1 cellular context compared by ENCODE assay signal in the genomic region with DNA sequence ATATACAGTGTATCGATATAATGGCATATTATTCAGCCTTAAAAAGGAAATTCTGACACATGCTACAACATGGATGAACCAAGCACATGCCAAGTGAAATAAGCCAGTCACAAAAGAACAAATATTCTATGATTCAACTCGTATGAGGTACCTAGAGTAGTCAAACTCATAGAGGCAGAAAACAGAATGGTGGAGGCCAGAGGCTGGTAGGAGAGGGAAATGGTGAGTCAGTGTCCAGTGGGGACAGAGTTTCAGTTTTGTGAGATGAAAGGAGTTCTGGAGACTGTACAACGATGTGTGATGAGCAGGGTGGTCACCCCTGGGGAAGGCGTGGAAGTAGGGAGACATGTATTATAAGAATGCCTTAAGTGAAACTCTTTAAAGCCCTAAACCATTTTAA.
TF ChIP-seq lines count a peak whose summit lies in the region.

No MANE protein-coding gene starts in this region.

TF ChIP-seq in IMR-90, 13 proteins besides CTCF, POLR2A, EP300 and RAD21:
- no peak for TF ChIP-seq SMC3 (IDR thresholded peaks at IDR 0.05; ENCODE audit: low read depth, low read length)
- TF ChIP-seq FOS (IDR thresholded peaks at IDR 0.05; ENCODE audit: low read depth, low read length), result no peak
- no peak for TF ChIP-seq MAZ (IDR thresholded peaks at IDR 0.05; ENCODE audit: borderline replicate concordance, low read depth, low read length)
- no peak for TF ChIP-seq MAFK (IDR thresholded peaks at IDR 0.05; ENCODE audit: low read depth, low read length)
- no peak for TF ChIP-seq CEBPB (IDR thresholded peaks at IDR 0.05; ENCODE audit: low read depth, low read length)
- TF ChIP-seq RFX5 (IDR thresholded peaks at IDR 0.05; ENCODE audit: low read depth, low read length), result no peak
- TF ChIP-seq BHLHE40 (IDR thresholded peaks at IDR 0.05; ENCODE audit: low read depth, low read length), result no peak
- TF ChIP-seq NFE2L2 (IDR thresholded peaks at IDR 0.05; ENCODE audit: low read depth, low read length), result no peak
- TF ChIP-seq, protein P1, sequence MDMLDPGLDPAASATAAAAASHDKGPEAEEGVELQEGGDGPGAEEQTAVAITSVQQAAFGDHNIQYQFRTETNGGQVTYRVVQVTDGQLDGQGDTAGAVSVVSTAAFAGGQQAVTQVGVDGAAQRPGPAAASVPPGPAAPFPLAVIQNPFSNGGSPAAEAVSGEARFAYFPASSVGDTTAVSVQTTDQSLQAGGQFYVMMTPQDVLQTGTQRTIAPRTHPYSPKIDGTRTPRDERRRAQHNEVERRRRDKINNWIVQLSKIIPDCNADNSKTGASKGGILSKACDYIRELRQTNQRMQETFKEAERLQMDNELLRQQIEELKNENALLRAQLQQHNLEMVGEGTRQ (IDR thresholded peaks at IDR 0.05; ENCODE audit: low read depth, low read length), result no peak
- no peak for TF ChIP-seq RCOR1 (IDR thresholded peaks at IDR 0.05; ENCODE audit: insufficient replicate concordance, low read length)
- TF ChIP-seq, protein P2, sequence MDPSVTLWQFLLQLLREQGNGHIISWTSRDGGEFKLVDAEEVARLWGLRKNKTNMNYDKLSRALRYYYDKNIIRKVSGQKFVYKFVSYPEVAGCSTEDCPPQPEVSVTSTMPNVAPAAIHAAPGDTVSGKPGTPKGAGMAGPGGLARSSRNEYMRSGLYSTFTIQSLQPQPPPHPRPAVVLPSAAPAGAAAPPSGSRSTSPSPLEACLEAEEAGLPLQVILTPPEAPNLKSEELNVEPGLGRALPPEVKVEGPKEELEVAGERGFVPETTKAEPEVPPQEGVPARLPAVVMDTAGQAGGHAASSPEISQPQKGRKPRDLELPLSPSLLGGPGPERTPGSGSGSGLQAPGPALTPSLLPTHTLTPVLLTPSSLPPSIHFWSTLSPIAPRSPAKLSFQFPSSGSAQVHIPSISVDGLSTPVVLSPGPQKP (IDR thresholded peaks at IDR 0.05; ENCODE audit: borderline replicate concordance, low read depth, low read length), result no peak
- TF ChIP-seq CHD1 (IDR thresholded peaks at IDR 0.05; ENCODE audit: low read depth, low read length), result no peak
- TF ChIP-seq MXI1 (IDR thresholded peaks at IDR 0.05; ENCODE audit: borderline replicate concordance, low read depth, low read length), result no peak
